ENCODE assay signal across 26 cellular contexts in genomic region chr15:73341886-73342600, GRCh38. TPM values are rescaled to one million over a fixed set of nuclear protein-coding genes. Genes with fewer than 3 reads are reported as not detected.
DNase-seq lines count a peak whose midpoint lies in the region; ATAC-seq and FAIRE-seq lines count a peak whose summit lies in the region.
"Had no signal": no experiment of that assay in that cellular context is flagged by ENCODE, and none has a peak within 500 bp of the region (broad histone marks: within the 10 kb centered on the region; RNA-seq: fewer than 3 reads in every experiment).

No MANE protein-coding gene starts in this region.

- DNase-seq in DMS79 (lab: John Stamatoyannopoulos, UW) = peak; percentile 43
- DNase-seq in HTR-8/SVneo (ENCODE audit: insufficient read length, low spot score) = no peak
- DNase-seq in RPMI7951 (ENCODE audit: low read depth) = peak; percentile 27
- peak; percentile 68 to 85 (median 82) for DNase-seq in right cardiac atrium
- DNase-seq in SKM-1 treated with dmso at 0.1 percent for 144 hours (lab: John Stamatoyannopoulos, UW; ENCODE audit: unreplicated experiment) = no peak
- no peak for DNase-seq in GOT3 (lab: John Stamatoyannopoulos, UW)
- no peak for DNase-seq in AG08396 (ENCODE audit: low spot score)
- DNase-seq: activated CD4-positive, CD25-positive, alpha-beta regulatory T cell treated with anti-CD3 and anti-CD28 coated beads, Interleukin-2, amount 50 U/mL, for 72 hours; activated CD8-positive, alpha-beta T cell treated with anti-CD3 and anti-CD28 coated beads, Interleukin-2, amount 10 ng/mL, durations not matched to agents 7 days and 5 days; activated effector memory CD4-positive, alpha-beta T cell treated with Interleukin-2 at 50 U/mL for 16 hours; activated naive CD8-positive, alpha-beta T cell treated with anti-CD3 and anti-CD28 coated beads for 36 hours; activated T-cell treated with anti-CD3 and anti-CD28 coated beads for 4 hours; CD4-positive, CD25-positive, alpha-beta regulatory T cell; GF-D8; left colon; midbrain; naive thymus-derived CD8-positive, alpha-beta T cell; NCI-H187 treated with DMSO at 0.1 percent for 48 hours; NCI-H510A treated with DMSO at 0.1 percent for 48 hours; SJCRH30; stimulated activated naive CD8-positive, alpha-beta T cell treated with anti-CD3 and anti-CD28 coated beads, Interleukin-15, Interleukin-2, amounts not matched to agents 100 U/mL and 50 U/mL, for 24 hours had no signal

- no peaks in the 10 kb centered on the region for H3K27me3 ChIP-seq in right cardiac atrium (ENCODE audit: control insufficient read depth, insufficient read depth)
- H3K27me3 ChIP-seq: ascending aorta had no signal

- peak; percentile 92 for FAIRE-seq in HTR-8/SVneo (lab: Jason Lieb, UNC)
- FAIRE-seq: TTC549 had no signal

- no peak overlapping the region for H3K4me3 ChIP-seq in right cardiac atrium (ENCODE audit: low read length)
- H3K4me3 ChIP-seq: ascending aorta, SJCRH30 had no signal

- peaks cover 13% of the 10 kb centered on the region for H3K4me1 ChIP-seq in right cardiac atrium (ENCODE audit: control insufficient read depth, insufficient read depth, low read length)
- H3K4me1 ChIP-seq: ascending aorta, SJCRH30 had no signal

- H3K27ac ChIP-seq in right cardiac atrium (ENCODE audit: low read length) = peak overlapping the region; percentile 7
- H3K27ac ChIP-seq: ascending aorta, KMS-11, SJCRH30 had no signal

- intact Hi-C loops in right cardiac atrium (cut with DNase I) = no loop called here

- WGBS in right cardiac atrium = 54% methylated on average over 14 of the region's 14 CpGs

- H3K9me3 ChIP-seq in right cardiac atrium (ENCODE audit: control insufficient read depth, low read length) = no peaks in the 10 kb centered on the region
- H3K9me3 ChIP-seq: ascending aorta, SJCRH30 had no signal

- peak; percentile 53 to 66 for ATAC-seq in right cardiac atrium
- ATAC-seq: activated CD8-positive, alpha-beta T cell treated with anti-CD3 and anti-CD28 coated beads, Interleukin-2, amount 10 ng/mL, durations not matched to agents 7 days and 5 days; left colon; naive thymus-derived CD8-positive, alpha-beta T cell; stimulated activated naive CD8-positive, alpha-beta T cell treated with anti-CD3 and anti-CD28 coated beads, Interleukin-15, Interleukin-2, amounts not matched to agents 100 U/mL and 50 U/mL, for 24 hours had no signal

RNA-seq across cellular contexts. Expression of gene HCN4, which starts 26.7 kb away (rescaled TPM):
- total RNA-seq in RPMI7951 (2014; rRNA removed; shearing (Covaris generic)) = not detected in 2 replicates
- total RNA-seq in right cardiac atrium = 10 to 100 TPM; 37.1 to 61.7 (median 48.7) TPM
- 25.7 TPM for polyA plus RNA-seq in right cardiac atrium
- total RNA-seq: activated CD8-positive, alpha-beta T cell treated with anti-CD3 and anti-CD28 coated beads, Interleukin-2, amount 10 ng/mL, durations not matched to agents 7 days and 5 days; activated naive CD8-positive, alpha-beta T cell treated with anti-CD3 and anti-CD28 coated beads for 36 hours; ascending aorta; CD4-positive, CD25-positive, alpha-beta regulatory T cell; naive thymus-derived CD8-positive, alpha-beta T cell; osteoblast; SJCRH30; T-helper 1 cell treated with Interleukin-12 subunit alpha and Interleukin-12 subunit beta and Interleukin-4 antibody, amounts not matched to agents 30 ng/mL and 1 ng/mL, for 36 hours had no signal
- polyA plus RNA-seq: CD4-positive, CD25-positive, alpha-beta regulatory T cell; naive thymus-derived CD8-positive, alpha-beta T cell had no signal

Comparison
In these comparisons a context has a peak if more than half of its experiments do, and no peak if none do; other contexts are left out.
1. DNase-seq: peak in DMS79 (single experiment), RPMI7951 (single experiment) and right cardiac atrium (3 of 3); none in HTR-8/SVneo (single experiment), SKM-1 treated with dmso at 0.1 percent for 144 hours (single experiment), GOT3 (single experiment) and AG08396 (single experiment).
2. RNA of gene HCN4, which starts 26.7 kb away (total RNA-seq): 37.1 to 61.7 TPM in right cardiac atrium; not detected in RPMI7951; every median in the first group is over 10 times any median in the second.